ENCODE assay signal across 12 cellular contexts in genomic region chr11:82174610-82175009, GRCh38.
DNase-seq lines count a peak whose midpoint lies in the region; ATAC-seq and TF ChIP-seq lines count a peak whose summit lies in the region.
"Had no signal": no experiment of that assay in that cellular context is flagged by ENCODE, and none has a peak within 500 bp of the region (broad histone marks: within the 10 kb centered on the region; RNA-seq: fewer than 3 reads in every experiment).

No MANE protein-coding gene starts in this region.

- H3K27me3 ChIP-seq in Panc1 (ENCODE audit: control insufficient read depth, insufficient read depth, low read length), result no peaks in the 10 kb centered on the region
- H3K27me3 ChIP-seq in naive thymus-derived CD4-positive, alpha-beta T cell (ENCODE audit: control insufficient read depth in 2 of 2, insufficient read depth in 2 of 2, low read length in 2 of 2), result no peaks in the 10 kb centered on the region
- H3K27me3 ChIP-seq: left lung, SJSA1, tibial artery had no signal

- H3K4me3 ChIP-seq in GM12864 (ENCODE audit: low read depth, low read length) (no peak overlapping the region), Panc1 (ENCODE audit: low read depth in 2 of 2, low read length in 2 of 2) (no peak overlapping the region)
- no peak overlapping the region for H3K4me3 ChIP-seq in naive thymus-derived CD4-positive, alpha-beta T cell (ENCODE audit: low read length)
- H3K4me3 ChIP-seq: left lung, SJSA1, tibial artery had no signal

- CTCF ChIA-PET in Panc1 (lab: Charles Lee), result no interaction called here
- CTCF ChIA-PET in activated CD4-positive, alpha-beta T cell treated with anti-CD3 and anti-CD28 coated beads for 36 hours (lab: Charles Lee), result no interaction called here
- CTCF ChIA-PET in naive thymus-derived CD4-positive, alpha-beta T cell (lab: Charles Lee), result no interaction called here

- BruUV-seq in Panc1 (replicated peaks; lab: Mats Ljungman, UMichigan), result no TSS peak

- H3K9me3 Mint-ChIP-seq in activated CD4-positive, alpha-beta T cell treated with anti-CD3 and anti-CD28 coated beads for 36 hours (ENCODE audit: low read depth), result no peaks in the 10 kb centered on the region
- H3K9me3 Mint-ChIP-seq in naive thymus-derived CD4-positive, alpha-beta T cell, result peaks cover 0 to 2% (median 0%) of the 10 kb centered on the region in 11 donors

- POLR2A ChIA-PET in Panc1 (lab: Charles Lee), result no interaction called here
- POLR2A ChIA-PET in activated CD4-positive, alpha-beta T cell treated with anti-CD3 and anti-CD28 coated beads for 36 hours (lab: Charles Lee), result no interaction called here
- POLR2A ChIA-PET in naive thymus-derived CD4-positive, alpha-beta T cell (lab: Charles Lee), result no interaction called here

- intact Hi-C loops in Panc1 (cut with micrococcal nuclease; ENCODE audit: unreplicated experiment), result no loop called here
- intact Hi-C loops in activated CD4-positive, alpha-beta T cell treated with anti-CD3 and anti-CD28 coated beads for 36 hours (cut with DNase I, micrococcal nuclease), result no loop called here
- intact Hi-C loops in naive thymus-derived CD4-positive, alpha-beta T cell (cut with micrococcal nuclease), result no loop called here

- no peaks in the 10 kb centered on the region for H3K4me1 ChIP-seq in Panc1 (ENCODE audit: control insufficient read depth, insufficient read depth, low read length)
- no peaks in the 10 kb centered on the region for H3K4me1 ChIP-seq in naive thymus-derived CD4-positive, alpha-beta T cell (ENCODE audit: control insufficient read depth in 2 of 2, insufficient read depth in 2 of 2, low read length in 2 of 2)
- H3K4me1 ChIP-seq: left lung, SJSA1, tibial artery had no signal

- 0 out of 2 replicates have a peak, but pooled peaks cover 3% of the 10 kb centered on the region for H3K9me3 ChIP-seq in Panc1 (ENCODE audit: control insufficient read depth, insufficient read depth, low read depth, low read length)
- no peaks in the 10 kb centered on the region for H3K9me3 ChIP-seq in naive thymus-derived CD4-positive, alpha-beta T cell (ENCODE audit: control insufficient read depth in 2 of 3, low read length in 3 of 3)
- H3K9me3 ChIP-seq: left lung, SJSA1, tibial artery had no signal

- no peak overlapping the region for H3K4me3 Mint-ChIP-seq in activated CD4-positive, alpha-beta T cell treated with anti-CD3 and anti-CD28 coated beads for 36 hours
- H3K4me3 Mint-ChIP-seq in naive thymus-derived CD4-positive, alpha-beta T cell, result no peak overlapping the region

- peak; percentile 47 for TF ChIP-seq CTCF in GM12864 (IDR thresholded peaks at IDR 0.05; ENCODE audit: low read depth, low read length, missing control alignments)
- TF ChIP-seq CTCF in Panc1 (IDR thresholded peaks at IDR 0.05), result peak; percentile 27; the same call in 1 of the 2 replicates

- in situ Hi-C loops in Panc1 (cut with HindIII; ENCODE audit: low pct_unique_long_range_greater_than_20kb, low sequenced_read_pairs), result no loop called here

- no peak overlapping the region for H3K27ac Mint-ChIP-seq in activated CD4-positive, alpha-beta T cell treated with anti-CD3 and anti-CD28 coated beads for 36 hours
- no peak overlapping the region for H3K27ac Mint-ChIP-seq in naive thymus-derived CD4-positive, alpha-beta T cell

- H3K36me3 ChIP-seq in Panc1 (ENCODE audit: control insufficient read depth, insufficient read depth, low read length), result no peaks in the 10 kb centered on the region
- no peaks in the 10 kb centered on the region for H3K36me3 ChIP-seq in naive thymus-derived CD4-positive, alpha-beta T cell (ENCODE audit: control insufficient read depth in 2 of 3, insufficient read depth in 3 of 3, low read length in 3 of 3)
- H3K36me3 ChIP-seq: left lung, SJSA1, tibial artery had no signal

- ATAC-seq in HG02870 (IDR thresholded peaks at IDR 0.05; ENCODE audit: unreplicated experiment) (peak; percentile 51), Panc1 (no peak)
- ATAC-seq in activated CD4-positive, alpha-beta T cell treated with anti-CD3 and anti-CD28 coated beads for 36 hours, result no peak
- ATAC-seq in naive thymus-derived CD4-positive, alpha-beta T cell, result no peak
- ATAC-seq: left lung had no signal

- no peaks in the 10 kb centered on the region for H3K4me1 Mint-ChIP-seq in activated CD4-positive, alpha-beta T cell treated with anti-CD3 and anti-CD28 coated beads for 36 hours
- H3K4me1 Mint-ChIP-seq in naive thymus-derived CD4-positive, alpha-beta T cell, result no peaks in the 10 kb centered on the region

- H3K27me3 Mint-ChIP-seq in activated CD4-positive, alpha-beta T cell treated with anti-CD3 and anti-CD28 coated beads for 36 hours, result no peaks in the 10 kb centered on the region
- peaks cover 0 to 7% (median 0%) of the 10 kb centered on the region in 5 donors for H3K27me3 Mint-ChIP-seq in naive thymus-derived CD4-positive, alpha-beta T cell

- no peak overlapping the region for H3K27ac ChIP-seq in Panc1 (ENCODE audit: low read length)
- H3K27ac ChIP-seq in naive thymus-derived CD4-positive, alpha-beta T cell (ENCODE audit: low read depth, low read length), result no peak overlapping the region
- H3K27ac ChIP-seq: left lung, SJSA1, tibial artery had no signal

- DNase-seq in GM12864 (ENCODE audit: low read depth) (no peak), Panc1 (ENCODE audit: low read depth, low spot score) (no peak), iPS DF 19.7 (ENCODE audit: low read depth, low spot score) (peak; percentile 15), mesenteric fat pad (ENCODE audit: low spot score) (no peak), medulla oblongata (ENCODE audit: extremely low spot score) (no peak)
- DNase-seq in activated CD4-positive, alpha-beta T cell treated with anti-CD3 and anti-CD28 coated beads for 36 hours, result no peak
- no peak for DNase-seq in naive thymus-derived CD4-positive, alpha-beta T cell
- DNase-seq: COR-L47, left lung, tibial artery had no signal

- H3K36me3 Mint-ChIP-seq in activated CD4-positive, alpha-beta T cell treated with anti-CD3 and anti-CD28 coated beads for 36 hours (ENCODE audit: low read depth), result no peaks in the 10 kb centered on the region
- no peaks in the 10 kb centered on the region for H3K36me3 Mint-ChIP-seq in naive thymus-derived CD4-positive, alpha-beta T cell
